In the genomic region with DNA sequence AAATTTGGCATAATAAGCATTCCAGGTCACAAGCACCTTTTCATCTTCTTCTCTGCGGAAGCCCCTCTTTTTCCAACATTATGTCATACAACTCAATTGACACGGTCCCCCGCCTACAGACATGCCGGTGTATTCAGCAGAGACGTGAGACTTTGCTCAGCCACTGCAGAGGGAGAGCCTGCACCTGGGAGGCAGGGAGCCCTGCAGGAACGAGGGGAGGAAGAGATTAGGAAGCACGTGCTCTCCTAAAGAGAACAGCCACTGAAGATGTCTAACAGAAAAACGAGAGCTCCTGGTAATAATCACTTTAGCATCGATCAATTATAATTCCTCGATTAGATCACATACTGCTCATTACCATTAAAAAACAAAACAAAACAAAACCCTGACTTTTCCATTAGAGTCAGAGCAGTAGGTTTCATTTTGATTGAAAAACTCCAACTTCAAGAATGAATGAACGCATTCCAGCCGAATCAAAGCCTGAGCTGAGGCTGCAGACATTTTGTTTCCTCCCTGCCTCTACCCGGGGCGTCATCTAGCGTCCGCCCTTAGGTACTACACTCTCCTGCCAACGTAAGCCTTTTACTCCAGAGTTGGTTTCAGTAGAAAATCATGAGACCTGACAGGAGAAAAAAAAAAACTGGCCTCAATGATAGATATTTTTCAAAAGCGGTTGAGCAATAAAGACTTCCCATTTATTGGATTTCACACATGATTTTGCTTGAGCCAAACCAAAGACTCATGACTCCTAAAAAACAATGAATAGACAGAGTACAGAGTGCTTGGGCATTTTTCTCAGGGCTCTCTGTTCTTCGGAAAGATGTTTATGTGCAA, we compare ENCODE assay signal across 8 cellular contexts.
DNase-seq lines count a peak whose midpoint lies in the region; ATAC-seq and TF ChIP-seq lines count a peak whose summit lies in the region.

No MANE protein-coding gene starts in this region.

- DNase-seq in CD1c-positive myeloid dendritic cell (ENCODE audit: extremely low spot score) (peak; percentile 92), NB4 (ENCODE audit: low read depth) (peak; percentile 90), SKM-1 treated with dmso at 0.1 percent for 144 hours (lab: John Stamatoyannopoulos, UW; ENCODE audit: unreplicated experiment) (peak; percentile 71), Right ventricle myocardium inferior (ENCODE audit: missing footprints) (no peak), posterior vena cava (ENCODE audit: low spot score) (peak; percentile 93), type B pancreatic cell (ENCODE audit: extremely low spot score, unreplicated experiment) (peak; percentile 87)

- H3K27ac Mint-ChIP-seq in activated naive CD8-positive, alpha-beta T cell, result peak overlapping the region; percentile 66
- H3K27ac Mint-ChIP-seq in type B pancreatic cell, result peak overlapping the region; percentile 87

- TF ChIP-seq CTCF in NB4 (IDR thresholded peaks at IDR 0.05; ENCODE audit: low read depth, low read length) (peak; percentile 99), type B pancreatic cell (conservative IDR thresholded peaks at IDR 0.05) (peak; percentile 98)

- ATAC-seq in GM21528 (IDR thresholded peaks at IDR 0.05; ENCODE audit: low FRiP score, unreplicated experiment), result peak; percentile 75
- ATAC-seq in Right ventricle myocardium inferior, result peak; percentile 77

- H3K9me3 Mint-ChIP-seq in activated naive CD8-positive, alpha-beta T cell (ENCODE audit: low read depth), result no peaks in the 10 kb centered on the region
- H3K9me3 Mint-ChIP-seq in type B pancreatic cell, result no peaks in the 10 kb centered on the region

- no peaks in the 10 kb centered on the region for H3K27me3 Mint-ChIP-seq in activated naive CD8-positive, alpha-beta T cell
- peaks cover 2% of the 10 kb centered on the region for H3K27me3 Mint-ChIP-seq in type B pancreatic cell

- H3K4me1 Mint-ChIP-seq in activated naive CD8-positive, alpha-beta T cell (ENCODE audit: low read depth), result peaks cover 21% of the 10 kb centered on the region
- peaks cover 65% of the 10 kb centered on the region for H3K4me1 Mint-ChIP-seq in type B pancreatic cell (ENCODE audit: unreplicated experiment)

- no peaks in the 10 kb centered on the region for H3K36me3 Mint-ChIP-seq in activated naive CD8-positive, alpha-beta T cell
- no peaks in the 10 kb centered on the region for H3K36me3 Mint-ChIP-seq in type B pancreatic cell

- intact Hi-C loops in Right ventricle myocardium inferior (cut with DNase I) (loop anchor here (1.0 to 2.0 kb wide), 2 partner anchors 262 to 605 kb away; a partner anchor contains a TSS), posterior vena cava (cut with DNase I) (loop anchor here (2.0 to 10.0 kb wide), 6 partner anchors 268 to 606 kb away; a partner anchor contains a TSS)

- H3K4me3 ChIP-seq in NB4 (ENCODE audit: low read depth, low read length), result no peak overlapping the region

- peak overlapping the region; percentile 73 for H3K4me3 Mint-ChIP-seq in activated naive CD8-positive, alpha-beta T cell
- H3K4me3 Mint-ChIP-seq in type B pancreatic cell, result peak overlapping the region; percentile 89

- TF ChIP-seq POLR2A in NB4 (IDR thresholded peaks at IDR 0.05; ENCODE audit: extremely low read depth, insufficient read length), result no peak
